Comparison of ENCODE assay signal across 1 cellular context in the genomic region with DNA sequence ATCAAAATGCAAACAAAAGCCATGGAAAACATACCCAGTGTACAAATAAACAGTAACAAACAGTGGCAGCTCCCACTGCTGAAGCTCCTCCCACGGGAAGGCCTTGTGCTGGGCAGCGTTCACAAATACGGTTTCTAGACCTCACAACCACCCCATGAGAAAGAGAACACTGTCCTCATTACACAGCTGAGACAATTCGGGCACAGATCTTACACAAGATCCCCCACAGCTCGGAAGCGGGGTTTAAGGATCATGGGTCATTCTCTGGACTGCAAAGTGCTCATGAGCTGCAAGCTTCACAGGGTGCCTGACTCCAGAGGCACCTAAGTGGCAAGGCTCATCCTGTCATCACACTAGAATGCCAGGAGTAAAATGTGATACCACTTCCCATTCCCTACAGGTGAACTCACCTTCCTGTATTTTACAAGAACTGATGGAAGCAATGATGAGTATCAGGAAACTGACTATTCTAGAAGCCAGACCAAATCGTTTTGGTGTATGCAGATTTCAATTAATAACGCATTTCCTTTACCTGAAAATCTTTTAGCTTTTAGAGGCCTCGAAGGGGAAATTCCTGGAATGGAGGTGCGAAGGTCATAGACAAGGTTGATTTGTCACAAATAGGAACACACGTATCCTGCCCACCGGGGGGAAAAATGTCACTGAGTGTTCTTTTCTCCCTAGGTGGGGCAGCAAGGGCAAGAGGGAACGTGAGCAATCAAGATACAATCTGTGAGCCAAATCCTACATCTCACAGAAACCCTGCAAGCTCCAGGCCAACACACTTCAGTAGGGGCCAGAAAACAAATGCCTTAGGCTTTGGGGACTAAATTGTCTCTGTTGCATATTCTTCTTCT.
TF ChIP-seq lines count a peak whose summit lies in the region.

No MANE protein-coding gene starts in this region.

TF ChIP-seq in HCT116, 20 proteins besides CTCF, POLR2A, EP300 and RAD21 (continued from another document):
- TF ChIP-seq, protein P1, sequence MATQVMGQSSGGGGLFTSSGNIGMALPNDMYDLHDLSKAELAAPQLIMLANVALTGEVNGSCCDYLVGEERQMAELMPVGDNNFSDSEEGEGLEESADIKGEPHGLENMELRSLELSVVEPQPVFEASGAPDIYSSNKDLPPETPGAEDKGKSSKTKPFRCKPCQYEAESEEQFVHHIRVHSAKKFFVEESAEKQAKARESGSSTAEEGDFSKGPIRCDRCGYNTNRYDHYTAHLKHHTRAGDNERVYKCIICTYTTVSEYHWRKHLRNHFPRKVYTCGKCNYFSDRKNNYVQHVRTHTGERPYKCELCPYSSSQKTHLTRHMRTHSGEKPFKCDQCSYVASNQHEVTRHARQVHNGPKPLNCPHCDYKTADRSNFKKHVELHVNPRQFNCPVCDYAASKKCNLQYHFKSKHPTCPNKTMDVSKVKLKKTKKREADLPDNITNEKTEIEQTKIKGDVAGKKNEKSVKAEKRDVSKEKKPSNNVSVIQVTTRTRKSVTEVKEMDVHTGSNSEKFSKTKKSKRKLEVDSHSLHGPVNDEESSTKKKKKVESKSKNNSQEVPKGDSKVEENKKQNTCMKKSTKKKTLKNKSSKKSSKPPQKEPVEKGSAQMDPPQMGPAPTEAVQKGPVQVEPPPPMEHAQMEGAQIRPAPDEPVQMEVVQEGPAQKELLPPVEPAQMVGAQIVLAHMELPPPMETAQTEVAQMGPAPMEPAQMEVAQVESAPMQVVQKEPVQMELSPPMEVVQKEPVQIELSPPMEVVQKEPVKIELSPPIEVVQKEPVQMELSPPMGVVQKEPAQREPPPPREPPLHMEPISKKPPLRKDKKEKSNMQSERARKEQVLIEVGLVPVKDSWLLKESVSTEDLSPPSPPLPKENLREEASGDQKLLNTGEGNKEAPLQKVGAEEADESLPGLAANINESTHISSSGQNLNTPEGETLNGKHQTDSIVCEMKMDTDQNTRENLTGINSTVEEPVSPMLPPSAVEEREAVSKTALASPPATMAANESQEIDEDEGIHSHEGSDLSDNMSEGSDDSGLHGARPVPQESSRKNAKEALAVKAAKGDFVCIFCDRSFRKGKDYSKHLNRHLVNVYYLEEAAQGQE (IDR thresholded peaks at IDR 0.05; ENCODE audit: low read depth), result no peak
- TF ChIP-seq TCF7L2 (IDR thresholded peaks at IDR 0.05; ENCODE audit: borderline replicate concordance, extremely low read depth, insufficient read depth, insufficient read length) (no peak), ZFX (IDR thresholded peaks at IDR 0.05) (no peak), ELF1 (IDR thresholded peaks at IDR 0.05; ENCODE audit: borderline replicate concordance, low read depth) (no peak), CBX3 (IDR thresholded peaks at IDR 0.05; ENCODE audit: low read depth) (no peak), FOSL1 (IDR thresholded peaks at IDR 0.05; ENCODE audit: low read depth) (no peak), EZH2phosphoT487 (IDR thresholded peaks at IDR 0.05; ENCODE audit: borderline replicate concordance) (no peak), SRF (IDR thresholded peaks at IDR 0.05; ENCODE audit: low read depth) (no peak)
- TF ChIP-seq, protein P2, sequence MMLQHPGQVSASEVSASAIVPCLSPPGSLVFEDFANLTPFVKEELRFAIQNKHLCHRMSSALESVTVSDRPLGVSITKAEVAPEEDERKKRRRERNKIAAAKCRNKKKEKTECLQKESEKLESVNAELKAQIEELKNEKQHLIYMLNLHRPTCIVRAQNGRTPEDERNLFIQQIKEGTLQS (IDR thresholded peaks at IDR 0.05), result no peak
